ENCODE assay signal across 8 cellular contexts in genomic region chr22:36221799-36222751, GRCh38. TPM values are rescaled to one million over a fixed set of nuclear protein-coding genes. Genes with fewer than 3 reads are reported as not detected.
DNase-seq lines count a peak whose midpoint lies in the region; ATAC-seq, FAIRE-seq and TF ChIP-seq lines count a peak whose summit lies in the region.

No MANE protein-coding gene starts in this region.

- peak; percentile 94 for FAIRE-seq in GM12891 (lab: Jason Lieb, UNC)

- intact Hi-C loops in OCI-LY7 (cut with micrococcal nuclease; ENCODE audit: unreplicated experiment) (loop anchor here (2.0 to 5.0 kb wide), 3 partner anchors 25 to 80 kb away; no protein-coding TSS in a partner anchor), heart left ventricle (cut with DNase I) (loop anchor here in 7 of 10 donors (2.0 to 10.0 kb wide), 6 partner anchors 27 to 77 kb away; no protein-coding TSS in a partner anchor), sciatic nerve (cut with DNase I) (no loop called here)
- intact Hi-C loops in activated naive CD4-positive, alpha-beta T cell treated with anti-CD3 and anti-CD28 coated beads for 36 hours (cut with micrococcal nuclease) = loop anchor here (2.0 kb wide), 1 partner anchor 27 kb away; no protein-coding TSS in a partner anchor

- H3K9me3 ChIP-seq in OCI-LY7 (ENCODE audit: low read length) (no peaks in the 10 kb centered on the region), heart left ventricle (no peaks in the 10 kb centered on the region)

- no peak overlapping the region for H2AFZ ChIP-seq in OCI-LY7 (ENCODE audit: low read length)

- DNase-seq in AG04449 (ENCODE audit: low read depth, low spot score) (no peak), GM12891 (ENCODE audit: insufficient read length, low spot score) (no peak), OCI-LY7 (ENCODE audit: low spot score) (peak; percentile 64), heart left ventricle (peak in 3 of 5 donors; percentile 41 to 59 (median 58)), sciatic nerve (ENCODE audit: low spot score) (no peak), NCI-H446 treated with DMSO at 0.1 percent for 48 hours (lab: John Stamatoyannopoulos, UW) (no peak)
- peak; percentile 62 for DNase-seq in activated naive CD4-positive, alpha-beta T cell treated with anti-CD3 and anti-CD28 coated beads for 36 hours

- BruUV-seq in OCI-LY7 (replicated peaks; lab: Mats Ljungman, UMichigan) = no TSS peak

- H3K36me3 ChIP-seq in OCI-LY7 (ENCODE audit: insufficient read depth, low read length) = no peaks in the 10 kb centered on the region
- peaks cover 0 to 14% (median 1%) of the 10 kb centered on the region in 9 donors for H3K36me3 ChIP-seq in heart left ventricle

- H3K4me3 Mint-ChIP-seq in activated naive CD4-positive, alpha-beta T cell treated with anti-CD3 and anti-CD28 coated beads for 36 hours = no peak overlapping the region

- no peak overlapping the region for H3K27ac ChIP-seq in OCI-LY7 (ENCODE audit: low read depth, low read length, poor library complexity, severe bottlenecking)
- H3K27ac ChIP-seq in heart left ventricle = no peak overlapping the region

- CTCF ChIA-PET in AG04449 (lab: Yijun Ruan, JAX) = interaction anchor here (0.9 to 1.2 kb wide), 4 partner anchors 11 to 70 kb away, joined by 3 read pairs; no protein-coding TSS in a partner anchor
- CTCF ChIA-PET in OCI-LY7 (lab: Charles Lee; ENCODE audit: unreplicated experiment) = no interaction called here
- CTCF ChIA-PET in activated naive CD4-positive, alpha-beta T cell treated with anti-CD3 and anti-CD28 coated beads for 36 hours (lab: Charles Lee) = interaction anchor here (0.9 to 1.2 kb wide), 5 partner anchors 14 to 63 kb away, joined by 3 to 4 read pairs (median 3); no protein-coding TSS in a partner anchor

- no peak overlapping the region for H3K27ac Mint-ChIP-seq in activated naive CD4-positive, alpha-beta T cell treated with anti-CD3 and anti-CD28 coated beads for 36 hours

- H3K4me1 ChIP-seq in OCI-LY7 (ENCODE audit: insufficient read depth, low read length, poor library complexity, severe bottlenecking) (no peaks in the 10 kb centered on the region), heart left ventricle (peaks cover 0 to 32% (median 16%) of the 10 kb centered on the region in 12 donors)

- H3K27me3 Mint-ChIP-seq in activated naive CD4-positive, alpha-beta T cell treated with anti-CD3 and anti-CD28 coated beads for 36 hours (ENCODE audit: low read depth) = no peaks in the 10 kb centered on the region

- H3K9me3 Mint-ChIP-seq in activated naive CD4-positive, alpha-beta T cell treated with anti-CD3 and anti-CD28 coated beads for 36 hours = no peaks in the 10 kb centered on the region

- whole genome bisulfite sequencing in heart left ventricle, 4 donors = 16 to 21% (median 18%) methylated on average over 7 of the region's 7 CpGs

- H3K9me2 ChIP-seq in OCI-LY7 (ENCODE audit: insufficient read depth, low read length) = no peaks in the 10 kb centered on the region

- H3K4me2 ChIP-seq in OCI-LY7 (ENCODE audit: low read length) = no peak overlapping the region

- peak; percentile 68 to 83 (median 74) for ATAC-seq in heart left ventricle
- ATAC-seq in sciatic nerve = peak; percentile 70
- no peak for ATAC-seq in GM21786 (IDR thresholded peaks at IDR 0.05; ENCODE audit: unreplicated experiment)

- H3K79me2 ChIP-seq in OCI-LY7 (ENCODE audit: insufficient read depth, low read depth, low read length) = no peaks in the 10 kb centered on the region

- POLR2A ChIA-PET in AG04449 (lab: Yijun Ruan, JAX) (no interaction called here), OCI-LY7 (lab: Charles Lee) (interaction anchor here (0.9 kb wide), 1 partner anchor 14 kb away, joined by 4 read pairs; no protein-coding TSS in a partner anchor)

- H3K27me3 ChIP-seq in heart left ventricle = no peaks in the 10 kb centered on the region

- H3K4me3 ChIP-seq in AG04449 (ENCODE audit: low read depth, low read length) (no peak overlapping the region), OCI-LY7 (ENCODE audit: low read depth, low read length, poor library complexity, severe bottlenecking) (no peak overlapping the region), heart left ventricle (no peak overlapping the region)

- H4K20me1 ChIP-seq in OCI-LY7 (ENCODE audit: insufficient read depth, low read length) = no peaks in the 10 kb centered on the region

- TF ChIP-seq CTCF in AG04449 (IDR thresholded peaks at IDR 0.05; ENCODE audit: insufficient read depth, low read length, missing control alignments) = peak; percentile 65
- peak; percentile 95 for TF ChIP-seq CTCF in OCI-LY7 (conservative IDR thresholded peaks at IDR 0.05; ENCODE audit: low read length)
- TF ChIP-seq CTCF in heart left ventricle (IDR thresholded peaks at IDR 0.05) = peak; percentile 55 to 78 (median 64)

- H3K36me3 Mint-ChIP-seq in activated naive CD4-positive, alpha-beta T cell treated with anti-CD3 and anti-CD28 coated beads for 36 hours (ENCODE audit: low read depth) = peaks cover 6% of the 10 kb centered on the region

- no peak for TF ChIP-seq POLR2A in GM12891 (IDR thresholded peaks at IDR 0.05; ENCODE audit: low read depth, low read length)
- TF ChIP-seq POLR2A in heart left ventricle (IDR thresholded peaks at IDR 0.05) = no peak

- peaks cover 11% of the 10 kb centered on the region for H3K4me1 Mint-ChIP-seq in activated naive CD4-positive, alpha-beta T cell treated with anti-CD3 and anti-CD28 coated beads for 36 hours (ENCODE audit: low read depth)

TF ChIP-seq in GM12891, 5 proteins besides CTCF, POLR2A, EP300 and RAD21:
- TF ChIP-seq PAX5 (IDR thresholded peaks at IDR 0.05; ENCODE audit: insufficient read depth, low read length, severe bottlenecking) (no peak), POLR2AphosphoS5 (IDR thresholded peaks at IDR 0.05; ENCODE audit: low read depth, low read length) (no peak), SPI1 (IDR thresholded peaks at IDR 0.05; ENCODE audit: low read depth, low read length) (no peak), TAF1 (IDR thresholded peaks at IDR 0.05; ENCODE audit: low read depth, low read length) (no peak), POU2F2 (IDR thresholded peaks at IDR 0.05; ENCODE audit: low read depth, low read length) (no peak)

RNA-seq across cellular contexts. Expression of gene APOL2, which starts 17.3 kb away (rescaled TPM):
- polyA plus RNA-seq in GM12891 (2012; ENCODE audit: low read depth, missing spikeins) = 22.2 TPM
- total RNA-seq in OCI-LY7 (2014; rRNA removed; shearing (Covaris generic)) = 11.8 and 14.9 TPM in 2 replicates
- total RNA-seq in OCI-LY7 (2022) (9.1 and 12.4 TPM in 2 replicates), heart left ventricle (100 to 1,000 TPM in 1 of 9 donors, 10 to 100 TPM in 8; 26.6 to 213 (median 55.9) TPM), sciatic nerve (65.8 TPM)
- 10 to 100 TPM; 53.8 to 55.0 TPM for total RNA-seq in activated naive CD4-positive, alpha-beta T cell treated with anti-CD3 and anti-CD28 coated beads for 36 hours
- 10 to 100 TPM; 37.2 to 44.7 TPM for polyA plus RNA-seq in heart left ventricle

RNA-seq across cellular contexts. Expression of gene APOL4, which starts 20.5 kb away (rescaled TPM):
- 0.14 TPM for polyA plus RNA-seq in GM12891 (2012; ENCODE audit: low read depth, missing spikeins)
- total RNA-seq in OCI-LY7 (2014; rRNA removed; shearing (Covaris generic)) = not detected in 2 replicates
- not detected in 2 replicates for total RNA-seq in OCI-LY7 (2022)
- under 1 TPM; 0.07 to 0.20 TPM for total RNA-seq in activated naive CD4-positive, alpha-beta T cell treated with anti-CD3 and anti-CD28 coated beads for 36 hours
- total RNA-seq in heart left ventricle = 10 to 100 TPM in 2 of 9 donors, 1 to 10 TPM in 5, not detected in 2; 1.7 to 26.5 (median 5.7) TPM
- 1 to 10 TPM; 2.8 to 3.2 TPM for polyA plus RNA-seq in heart left ventricle
- total RNA-seq in sciatic nerve = 9.8 TPM

RNA-seq across cellular contexts. Expression of gene APOL1, which starts 30.9 kb away (rescaled TPM):
- 46.5 TPM for polyA plus RNA-seq in GM12891 (2012; ENCODE audit: low read depth, missing spikeins)
- 0.47 and 0.64 TPM in 2 replicates for total RNA-seq in OCI-LY7 (2014; rRNA removed; shearing (Covaris generic))
- total RNA-seq in OCI-LY7 (2022) = 0.42 and 0.65 TPM in 2 replicates
- total RNA-seq in activated naive CD4-positive, alpha-beta T cell treated with anti-CD3 and anti-CD28 coated beads for 36 hours = 10 to 100 TPM; 17.4 to 22.0 TPM
- 100 to 1,000 TPM in 1 of 9 donors, 10 to 100 TPM in 8; 10.4 to 132 (median 18.1) TPM for total RNA-seq in heart left ventricle
- 10 to 100 TPM; 13.4 to 18.9 TPM for polyA plus RNA-seq in heart left ventricle
- total RNA-seq in sciatic nerve = 35.3 TPM

Comparison
In these comparisons a context has a peak if more than half of its experiments do, and no peak if none do; other contexts are left out.
1. DNase-seq: peak in OCI-LY7 (single experiment), activated naive CD4-positive, alpha-beta T cell treated with anti-CD3 and anti-CD28 coated beads for 36 hours (single experiment) and heart left ventricle (3 of 5); none in AG04449 (single experiment), GM12891 (single experiment), sciatic nerve (single experiment) and NCI-H446 treated with DMSO at 0.1 percent for 48 hours (single experiment).
2. RNA of gene APOL1, which starts 30.9 kb away (total RNA-seq): 35.3 TPM in sciatic nerve (single experiment), 17.4 to 22.0 TPM in activated naive CD4-positive, alpha-beta T cell treated with anti-CD3 and anti-CD28 coated beads for 36 hours and 10.4 to 132 TPM in heart left ventricle; 0.42 to 0.65 TPM in OCI-LY7; every median in the first group is over 4 times any median in the second.
3. Peak in every context shown above with its lines, with median percentiles within 50 percentile points of each other: CTCF ChIP-seq.